Comparison of ENCODE assay signal across 20 cellular contexts in the genomic region with DNA sequence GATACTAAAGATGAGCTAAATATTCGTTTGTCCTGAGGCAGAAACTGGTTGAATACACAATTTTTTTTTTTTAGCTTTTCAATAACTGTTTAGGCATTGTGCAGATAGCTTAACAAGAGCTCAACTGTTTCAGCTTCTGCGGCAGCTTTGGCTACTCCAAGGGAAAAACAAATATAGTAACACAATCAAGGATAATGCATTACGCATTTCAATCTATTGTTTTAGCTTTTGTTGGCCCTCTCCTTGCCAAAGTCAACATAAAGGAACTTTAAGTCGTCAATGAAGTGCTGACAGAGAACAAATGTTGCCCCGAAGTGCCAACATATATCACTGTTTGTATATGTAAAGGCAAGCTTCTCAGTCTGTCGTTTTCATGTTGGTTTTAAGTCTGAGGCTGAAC.
A peak's percentile ranks its signal among the peaks of the same experiment; 100 is the strongest.
DNase-seq lines count a peak whose midpoint lies in the region; ATAC-seq lines count a peak whose summit lies in the region.
"Had no signal": no experiment of that assay in that cellular context is flagged by ENCODE, and none has a peak within 500 bp of the region (broad histone marks: within the 10 kb centered on the region; RNA-seq: fewer than 3 reads in every experiment).

No MANE protein-coding gene starts in this region.

- peak; percentile 29 for DNase-seq in DMS153 (lab: John Stamatoyannopoulos, UW)
- DNase-seq in DMS153 treated with DMSO at 0.1 percent for 48 hours (lab: John Stamatoyannopoulos, UW; ENCODE audit: unreplicated experiment), result no peak
- peak; percentile 88 for DNase-seq in NCI-H345 treated with DMSO at 0.1 percent for 48 hours (lab: John Stamatoyannopoulos, UW; ENCODE audit: unreplicated experiment)
- peak; percentile 82 for DNase-seq in dermis blood vessel endothelial cell
- peak; percentile 54 for DNase-seq in pons (ENCODE audit: low spot score)
- no peak for DNase-seq in D341Med (ENCODE audit: low spot score)
- DNase-seq: activated CD4-positive, alpha-beta T cell treated with anti-CD3 and anti-CD28 coated beads for 1 hour; activated naive CD8-positive, alpha-beta T cell treated with anti-CD3 and anti-CD28 coated beads for 36 hours; Caco-2; HCEC 1CT; islet precursor cell; lower lobe of right lung; NCI-H1048; nucleus accumbens; right cardiac atrium; RPMI8226; SW 1271; upper lobe of right lung had no signal

- no peak for ATAC-seq in HG03280 (IDR thresholded peaks at IDR 0.05; ENCODE audit: unreplicated experiment)
- no peak for ATAC-seq in GM21381 (IDR thresholded peaks at IDR 0.05; ENCODE audit: unreplicated experiment)
- ATAC-seq: lower lobe of right lung, right cardiac atrium, upper lobe of right lung had no signal

Comparison
In these comparisons a context has a peak if more than half of its experiments do, and no peak if none do; other contexts are left out.
1. DNase-seq: peak in DMS153 (single experiment), NCI-H345 treated with DMSO at 0.1 percent for 48 hours (single experiment), dermis blood vessel endothelial cell (single experiment) and pons (single experiment); none in DMS153 treated with DMSO at 0.1 percent for 48 hours (single experiment) and D341Med (single experiment).